ENCODE assay signal across 1 cellular context in genomic region chr6:35739645-35740517, GRCh38.
TF ChIP-seq lines count a peak whose summit lies in the region.

No MANE protein-coding gene starts in this region.

TF ChIP-seq in HepG2, 621 proteins besides CTCF, POLR2A, EP300 and RAD21 (continued from another document and continues in another):
- TF ChIP-seq TRAFD1 (CRISPR knock-in tag; IDR thresholded peaks at IDR 0.05; ENCODE audit: borderline replicate concordance) (no peak), ZKSCAN1 (IDR thresholded peaks at IDR 0.05; ENCODE audit: low read length) (no peak), PBX2 (CRISPR knock-in tag; IDR thresholded peaks at IDR 0.05) (peak; percentile 83), ZNF773 (CRISPR knock-in tag; IDR thresholded peaks at IDR 0.05; ENCODE audit: borderline replicate concordance) (no peak), ZNF431 (CRISPR knock-in tag; IDR thresholded peaks at IDR 0.05; ENCODE audit: borderline replicate concordance, low read depth) (no peak), ZNF260 (CRISPR knock-in tag; IDR thresholded peaks at IDR 0.05; ENCODE audit: borderline replicate concordance, low read depth) (no peak), NFYC (CRISPR knock-in tag; IDR thresholded peaks at IDR 0.05) (no peak; the same call in 1 of the 2 replicates), SMAD1 (CRISPR knock-in tag; IDR thresholded peaks at IDR 0.05; ENCODE audit: borderline replicate concordance, low read depth) (no peak), ZNF232 (CRISPR knock-in tag; IDR thresholded peaks at IDR 0.05; ENCODE audit: borderline replicate concordance) (no peak), GABPA (IDR thresholded peaks at IDR 0.05; ENCODE audit: low read depth, low read length) (no peak), GABPA (CRISPR knock-in tag; IDR thresholded peaks at IDR 0.05; ENCODE audit: low read depth) (no peak), ZNF160 (CRISPR knock-in tag; IDR thresholded peaks at IDR 0.05) (no peak), DMAP1 (CRISPR knock-in tag; IDR thresholded peaks at IDR 0.05) (no peak), FOXK2 (IDR thresholded peaks at IDR 0.05) (peak; percentile 42; the same call in 1 of the 2 replicates), ZNF576 (CRISPR knock-in tag; IDR thresholded peaks at IDR 0.05) (no peak), BCL3 (CRISPR knock-in tag; IDR thresholded peaks at IDR 0.05) (no peak), ZNF264 (CRISPR knock-in tag; IDR thresholded peaks at IDR 0.05) (peak; percentile 86; the same call in 1 of the 2 replicates), ZNF446 (CRISPR knock-in tag; IDR thresholded peaks at IDR 0.05) (no peak), ZNF136 (CRISPR knock-in tag; IDR thresholded peaks at IDR 0.05; ENCODE audit: low read depth) (no peak), PITX1 (CRISPR knock-in tag; IDR thresholded peaks at IDR 0.05) (0 out of 2 replicates have a peak, but pooled peaks have one; percentile 27), NFYB (CRISPR knock-in tag; IDR thresholded peaks at IDR 0.05) (no peak), HHEX (CRISPR knock-in tag; IDR thresholded peaks at IDR 0.05) (no peak), ZNF407 (CRISPR knock-in tag; IDR thresholded peaks at IDR 0.05; ENCODE audit: not compliant biosample characterization) (no peak), ZNF839 (CRISPR knock-in tag; IDR thresholded peaks at IDR 0.05; ENCODE audit: borderline replicate concordance) (no peak), ZNF20 (CRISPR knock-in tag; IDR thresholded peaks at IDR 0.05) (no peak), HMGXB3 (CRISPR knock-in tag; IDR thresholded peaks at IDR 0.05; ENCODE audit: borderline replicate concordance) (no peak), CREBL2 (CRISPR knock-in tag; IDR thresholded peaks at IDR 0.05; ENCODE audit: borderline replicate concordance) (no peak), THYN1 (CRISPR knock-in tag; IDR thresholded peaks at IDR 0.05; ENCODE audit: borderline replicate concordance, low read depth) (no peak), TFDP2 (CRISPR knock-in tag; IDR thresholded peaks at IDR 0.05) (no peak), POLR2AphosphoS5 (IDR thresholded peaks at IDR 0.05; ENCODE audit: low read depth, low read length) (peak; percentile 65), GFI1 (CRISPR knock-in tag; IDR thresholded peaks at IDR 0.05; ENCODE audit: borderline replicate concordance) (no peak), IRF2 (CRISPR knock-in tag; IDR thresholded peaks at IDR 0.05) (0 out of 2 replicates have a peak, but pooled peaks have one; percentile 53), ZNF468 (CRISPR knock-in tag; IDR thresholded peaks at IDR 0.05) (no peak), DRAP1 (CRISPR knock-in tag; IDR thresholded peaks at IDR 0.05) (peak; percentile 54; the same call in 1 of the 2 replicates), POGZ (CRISPR knock-in tag; IDR thresholded peaks at IDR 0.05) (peak; percentile 64; the same call in 1 of the 2 replicates), TARDBP (CRISPR knock-in tag; IDR thresholded peaks at IDR 0.05) (peak; percentile 52; the same call in 1 of the 2 replicates), FOSL2 (CRISPR knock-in tag; IDR thresholded peaks at IDR 0.05) (no peak), RXRA (CRISPR knock-in tag; IDR thresholded peaks at IDR 0.05) (no peak; the same call in 1 of the 2 replicates), ZFP90 (CRISPR knock-in tag; IDR thresholded peaks at IDR 0.05; ENCODE audit: borderline replicate concordance) (no peak), ZNF207 (IDR thresholded peaks at IDR 0.05; ENCODE audit: borderline replicate concordance) (no peak), ZNF740 (CRISPR knock-in tag; IDR thresholded peaks at IDR 0.05) (no peak), MEF2D (CRISPR knock-in tag; IDR thresholded peaks at IDR 0.05) (0 out of 2 replicates have a peak, but pooled peaks have one; percentile 25), HNRNPL (IDR thresholded peaks at IDR 0.05; ENCODE audit: low read depth, low read length) (no peak), SMYD3 (CRISPR knock-in tag; IDR thresholded peaks at IDR 0.05) (0 out of 2 replicates have a peak, but pooled peaks have one; percentile 55), ZNF775 (CRISPR knock-in tag; IDR thresholded peaks at IDR 0.05; ENCODE audit: borderline replicate concordance) (no peak), ZNF282 (IDR thresholded peaks at IDR 0.05; ENCODE audit: partially characterized antibody) (no peak)
